Comparison of ENCODE assay signal across 11 cellular contexts in the genomic region with DNA sequence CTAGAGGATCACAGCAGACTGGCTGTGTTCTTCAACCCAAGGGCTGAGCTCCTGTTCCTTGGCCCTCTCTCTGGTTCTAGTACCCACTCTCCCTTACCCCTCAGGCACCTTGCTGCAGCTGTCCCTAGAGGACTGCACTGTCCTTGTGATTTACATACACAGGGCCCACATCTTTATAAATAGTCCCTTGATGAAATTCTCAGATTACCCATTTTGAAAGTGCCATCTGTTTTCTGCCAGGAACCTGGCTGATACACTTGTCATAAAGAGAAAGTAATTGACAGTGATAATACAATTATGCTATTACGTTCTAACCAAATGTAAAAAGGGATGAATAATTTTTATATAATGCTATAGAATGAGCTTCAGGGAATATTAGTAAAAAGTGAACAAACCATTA. TPM values are rescaled to one million over a fixed set of nuclear protein-coding genes. Genes with fewer than 3 reads are reported as not detected.
A peak's percentile ranks its signal among the peaks of the same experiment; 100 is the strongest.
DNase-seq lines count a peak whose midpoint lies in the region; ATAC-seq and TF ChIP-seq lines count a peak whose summit lies in the region.
"Had no signal": no experiment of that assay in that cellular context is flagged by ENCODE, and none has a peak within 500 bp of the region (broad histone marks: within the 10 kb centered on the region; RNA-seq: fewer than 3 reads in every experiment).

No MANE protein-coding gene starts in this region.

- H3K4me1 ChIP-seq in thoracic aorta (ENCODE audit: control insufficient read depth in 1 of 2, low read depth in 2 of 2) (peaks cover 28 to 39% of the 10 kb centered on the region in 2 donors), breast epithelium (peaks cover 0 to 7% of the 10 kb centered on the region in 2 donors)

- H3K36me3 ChIP-seq in thoracic aorta (no peaks in the 10 kb centered on the region), breast epithelium (no peaks in the 10 kb centered on the region)
- H3K36me3 ChIP-seq: upper lobe of right lung had no signal

- intact Hi-C loops in breast epithelium (cut with DNase I; ENCODE audit: low total_unique reads), result loop anchor here (1.0 kb wide), 1 partner anchor 18 kb away; no protein-coding TSS in a partner anchor

- TF ChIP-seq CTCF in thoracic aorta (IDR thresholded peaks at IDR 0.05) (no peak), breast epithelium (IDR thresholded peaks at IDR 0.05) (no peak)

- H3K27me3 ChIP-seq in thoracic aorta (replicated peaks; ENCODE audit: insufficient read depth), result no peaks in the 10 kb centered on the region
- H3K27me3 ChIP-seq in breast epithelium, result no peaks in the 10 kb centered on the region
- H3K27me3 ChIP-seq: upper lobe of right lung had no signal

- H3K9me3 ChIP-seq in thoracic aorta (no peaks in the 10 kb centered on the region), breast epithelium (no peaks in the 10 kb centered on the region)
- H3K9me3 ChIP-seq: upper lobe of right lung had no signal

- ATAC-seq in HG02981 (IDR thresholded peaks at IDR 0.05; ENCODE audit: unreplicated experiment) (peak; percentile 88), thoracic aorta (ENCODE audit: insufficient number of reproducible peaks, low FRiP score, low read depth) (no peak)
- ATAC-seq: upper lobe of right lung had no signal

- DNase-seq in NCI-H1105 treated with DMSO at 0.1 percent for 48 hours (lab: John Stamatoyannopoulos, UW) (peak; percentile 4), NCI-H1105 (lab: John Stamatoyannopoulos, UW) (no peak), NCI-H524 (lab: John Stamatoyannopoulos, UW) (peak; percentile 90 to 96), thoracic aorta (ENCODE audit: low spot score) (no peak), NCI-H1048 (lab: John Stamatoyannopoulos, UW) (no peak), breast epithelium (ENCODE audit: low spot score in 2 of 2) (no peak), SW480 (ENCODE audit: low spot score) (no peak)
- DNase-seq: activated CD4-positive, alpha-beta T cell treated with anti-CD3 and anti-CD28 coated beads, Interleukin-2, amount 50 U/mL, for 1 hour; immature natural killer cell; upper lobe of right lung had no signal

- H3K4me3 ChIP-seq in thoracic aorta, result no peak overlapping the region
- no peak overlapping the region for H3K4me3 ChIP-seq in breast epithelium
- H3K4me3 ChIP-seq: upper lobe of right lung had no signal

- peak overlapping the region; percentile 69 to 85 for H3K27ac ChIP-seq in thoracic aorta
- H3K27ac ChIP-seq in breast epithelium, result no peak overlapping the region
- H3K27ac ChIP-seq: upper lobe of right lung had no signal

- TF ChIP-seq POLR2A in breast epithelium (IDR thresholded peaks at IDR 0.05), result no peak

RNA-seq across cellular contexts. Expression of gene SPARC, which starts 16.5 kb away (rescaled TPM):
- total RNA-seq in thoracic aorta (1,000 to 10,000 TPM; 1,654 to 1,851 TPM), breast epithelium (1,000 to 10,000 TPM in 1 of 3 donors, 100 to 1,000 TPM in 2; 220 to 2,507 (median 295) TPM)

RNA-seq across cellular contexts. Expression of gene ATOX1, which starts 55.2 kb away (rescaled TPM):
- total RNA-seq in thoracic aorta, result 10 to 100 TPM; 32.9 to 36.8 TPM
- 100 to 1,000 TPM; 119 to 138 (median 120) TPM for total RNA-seq in breast epithelium

Comparison
In these comparisons a context has a peak if more than half of its experiments do, and no peak if none do; other contexts are left out.
1. DNase-seq: peak in NCI-H1105 treated with DMSO at 0.1 percent for 48 hours (single experiment) and NCI-H524 (2 of 2); none in NCI-H1105 (single experiment), thoracic aorta (single experiment), NCI-H1048 (single experiment), breast epithelium (0 of 2) and SW480 (single experiment).
2. H3K27ac ChIP-seq: peak in thoracic aorta (2 of 2); none in breast epithelium (0 of 2).